Comparison of ENCODE assay signal across 8 cellular contexts in genomic region chr1:244835276-244836134, GRCh38. TPM values are rescaled to one million over a fixed set of nuclear protein-coding genes. Genes with fewer than 3 reads are reported as not detected.
DNase-seq lines count a peak whose midpoint lies in the region; ATAC-seq and TF ChIP-seq lines count a peak whose summit lies in the region.

TSS of gene COX20 (plus strand) at chr1:244835658. CDS start at chr1:244835715, 57 bp downstream.

- no peak for TF ChIP-seq CTCF in chondrocyte (IDR thresholded peaks at IDR 0.05)

- no peaks in the 10 kb centered on the region for H3K9me3 Mint-ChIP-seq in chondrocyte (ENCODE audit: low read depth)

- no peaks in the 10 kb centered on the region for H3K27me3 Mint-ChIP-seq in chondrocyte (ENCODE audit: low read depth)

- H3K36me3 Mint-ChIP-seq in chondrocyte (ENCODE audit: low read depth) = peaks cover 6% of the 10 kb centered on the region

- DNase-seq in AG08395 (ENCODE audit: low spot score) = peak; percentile 88
- peak; percentile 96 for DNase-seq in NCI-H2227 treated with DMSO at 0.1 percent for 48 hours (lab: John Stamatoyannopoulos, UW)
- DNase-seq in chondrocyte (ENCODE audit: low spot score) = no peak
- peak; percentile 92 for DNase-seq in kidney tubule cell (ENCODE audit: low spot score)
- DNase-seq in stimulated activated CD4-positive, alpha-beta T cell treated with anti-CD3 and anti-CD28 coated beads, Interleukin-1b, Interleukin-23, amount 100 ng/mL, for 1 hour (ENCODE audit: low read depth in 2 of 2) = peak; percentile 69 to 82

- peaks cover 56% of the 10 kb centered on the region for H3K4me1 Mint-ChIP-seq in chondrocyte (ENCODE audit: low read depth)

- peak within 1 kb of the TSS; percentile 86 for H3K4me3 Mint-ChIP-seq in chondrocyte (ENCODE audit: unreplicated experiment)

- peak within 1 kb of the TSS; percentile 99 for H3K27ac Mint-ChIP-seq in chondrocyte (ENCODE audit: unreplicated experiment)

- ATAC-seq in GM18867 (IDR thresholded peaks at IDR 0.05; ENCODE audit: unreplicated experiment) (peak; percentile 64), HG03103 (IDR thresholded peaks at IDR 0.05; ENCODE audit: low read depth, unreplicated experiment) (peak; percentile 50)
- ATAC-seq in activated CD4-positive, CD25-positive, alpha-beta regulatory T cell treated with anti-CD3 and anti-CD28 coated beads, Interleukin-2, amount 50 U/mL, for 24 hours = peak; percentile 61 to 64

RNA-seq across cellular contexts. Expression of gene COX20, which starts in this region (rescaled TPM):
- 31.6 to 36.6 TPM (median 33.6 TPM) in 3 replicates for total RNA-seq in chondrocyte
